In the genomic region with DNA sequence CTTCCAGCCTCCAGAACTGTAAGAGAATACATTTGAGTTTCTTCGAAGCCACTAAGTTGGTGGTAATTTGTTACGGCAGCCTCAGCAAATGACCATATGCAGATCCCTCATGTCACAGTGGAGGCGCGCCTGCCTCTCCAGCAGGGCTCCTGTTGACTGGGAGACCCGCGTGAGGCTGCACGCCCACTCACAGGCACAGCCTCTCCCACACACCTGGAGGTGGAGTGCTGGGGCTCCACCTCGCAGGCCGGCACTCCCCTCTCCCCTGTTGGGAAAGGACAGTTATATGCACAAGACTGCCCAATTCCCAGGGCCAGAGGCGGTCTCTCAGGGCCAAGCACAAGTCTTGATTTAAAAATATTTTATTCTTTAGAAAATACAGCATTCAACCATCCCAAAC, we compare ENCODE assay signal across 2 cellular contexts.
A peak's percentile ranks its signal among the peaks of the same experiment; 100 is the strongest.
TF ChIP-seq lines count a peak whose summit lies in the region.

No MANE protein-coding gene starts in this region.

TF ChIP-seq in Ishikawa, 13 proteins besides CTCF, POLR2A, EP300 and RAD21:
- TF ChIP-seq YY1 (IDR thresholded peaks at IDR 0.05; ENCODE audit: low read depth) (no peak), EGR1 (IDR thresholded peaks at IDR 0.05) (0 out of 2 replicates have a peak, but pooled peaks have one; percentile 34), NFIC (IDR thresholded peaks at IDR 0.05) (no peak)

TF ChIP-seq in K562, 482 proteins besides CTCF, POLR2A, EP300 and RAD21:
- TF ChIP-seq MECOM (CRISPR knock-in tag; IDR thresholded peaks at IDR 0.05) (no peak), ELF2 (CRISPR knock-in tag; IDR thresholded peaks at IDR 0.05) (no peak), EGR1 (conservative IDR thresholded peaks at IDR 0.05) (peak; percentile 75), RBFOX2 (IDR thresholded peaks at IDR 0.05; ENCODE audit: low read depth, low read length) (peak; percentile 26; the same call in 1 of the 2 replicates), TOE1 (IDR thresholded peaks at IDR 0.05; ENCODE audit: borderline replicate concordance) (no peak), TOE1 (CRISPR knock-in tag; IDR thresholded peaks at IDR 0.05; ENCODE audit: borderline replicate concordance, low read depth) (no peak), CBFA2T3 (IDR thresholded peaks at IDR 0.05) (no peak), ZFX (CRISPR knock-in tag; IDR thresholded peaks at IDR 0.05) (no peak), E4F1 (CRISPR knock-in tag; IDR thresholded peaks at IDR 0.05; ENCODE audit: borderline replicate concordance) (no peak)
TF ChIP-seq in K562: peak in this region for 2.
